In the genomic region with DNA sequence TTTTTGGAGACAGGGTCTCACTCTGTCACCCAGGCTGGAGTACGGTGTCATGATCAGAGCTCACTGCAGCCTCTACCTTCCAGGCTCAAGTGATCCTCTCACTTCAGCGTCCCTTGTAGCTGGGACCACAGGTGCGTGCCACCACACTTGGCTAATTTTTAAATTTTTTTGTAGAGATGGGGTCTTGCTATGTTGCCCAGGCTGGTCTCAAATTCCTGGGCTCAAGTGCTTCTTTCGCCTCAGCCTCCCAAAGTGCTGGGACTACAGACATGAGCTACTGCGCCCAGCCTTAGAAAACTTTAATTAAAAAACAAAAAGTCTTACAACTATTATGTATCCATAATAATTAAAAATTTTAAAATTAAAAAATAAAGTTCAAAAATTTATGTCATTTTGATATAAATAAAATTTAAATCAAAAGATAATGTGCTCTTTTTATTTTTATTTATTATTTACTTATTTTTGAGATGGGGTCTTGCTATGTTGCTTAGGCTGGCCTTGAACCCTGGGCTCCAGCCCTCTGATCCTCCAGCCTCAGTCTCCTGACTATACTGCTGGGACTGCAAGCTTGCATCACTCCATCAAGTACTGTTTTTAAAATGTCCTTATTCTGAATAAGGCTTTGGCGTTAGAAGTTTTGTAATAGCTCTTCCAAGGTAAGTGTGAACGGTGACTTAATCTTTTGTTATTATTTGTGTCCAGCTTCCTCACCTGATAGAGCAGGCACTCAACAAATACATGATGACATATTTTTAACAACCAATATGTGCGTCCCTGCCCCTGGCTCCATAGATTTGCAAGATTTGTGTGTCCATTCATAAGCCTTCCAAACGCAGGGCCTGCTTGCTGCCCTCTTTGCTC, we compare ENCODE assay signal across 8 cellular contexts. TPM values are rescaled to one million over a fixed set of nuclear protein-coding genes. Genes with fewer than 3 reads are reported as not detected.
DNase-seq lines count a peak whose midpoint lies in the region; ATAC-seq, FAIRE-seq and TF ChIP-seq lines count a peak whose summit lies in the region.

No MANE protein-coding gene starts in this region.

- H2AFZ ChIP-seq in HCT116 (ENCODE audit: low read depth, low read length, poor library complexity, severe bottlenecking): no peak overlapping the region

- TF ChIP-seq RAD21 in A549 (conservative IDR thresholded peaks at IDR 0.05 in 1 of 2, IDR thresholded peaks at IDR 0.05 in 1 of 2): no peak
- TF ChIP-seq RAD21 in HCT116 (IDR thresholded peaks at IDR 0.05; ENCODE audit: low read depth): no peak

- H3K9me2 ChIP-seq in HCT116 (ENCODE audit: insufficient read depth): no peaks in the 10 kb centered on the region

- POLR2A ChIA-PET in A549 (lab: Yijun Ruan, JAX): interaction anchor here (0.6 to 4.0 kb wide), 10 partner anchors 12 to 185 kb away, joined by 3 to 30 read pairs (median 6); partner anchors contain the start of genes C12orf57, C1S, LPCAT3 and RNU7-1
- POLR2A ChIA-PET in HCT116 (lab: Charles Lee): interaction anchor here (1.0 to 3.8 kb wide), 9 partner anchors 13 to 182 kb away, joined by 3 to 77 read pairs (median 3); partner anchors contain the start of genes C12orf57, PEX5 and RNU7-1

- peaks cover 0 to 4% of the 10 kb centered on the region in 2 experiments; a peak in 1 of 4 replicates for H3K36me3 ChIP-seq in HCT116 (ENCODE audit: control insufficient read depth in 1 of 2, insufficient read depth in 2 of 2, low read length in 2 of 2)
- H3K36me3 ChIP-seq in kidney (ENCODE audit: control insufficient read depth in 1 of 2, insufficient read depth in 2 of 2, low read length in 2 of 2): no peaks in the 10 kb centered on the region
- peaks cover 8% of the 10 kb centered on the region for H3K36me3 ChIP-seq in thoracic aorta

- no TSS peak for BruUV-seq in HCT116 (replicated peaks; lab: Mats Ljungman, UMichigan)

- H3K4me2 ChIP-seq in A549 (peak overlapping the region; percentile 94), HCT116 (ENCODE audit: low read length) (peak overlapping the region; percentile 96)

- TF ChIP-seq POLR2A in A549 (IDR thresholded peaks at IDR 0.05; ENCODE audit: low read length) (no peak), HCT116 (IDR thresholded peaks at IDR 0.05; ENCODE audit: borderline replicate concordance, extremely low read depth, insufficient read depth, insufficient read length) (no peak)

- H3K4me1 ChIP-seq in A549: peaks cover 25% of the 10 kb centered on the region
- H3K4me1 ChIP-seq in HCT116 (ENCODE audit: control insufficient read depth in 1 of 2, insufficient read depth in 2 of 2, low read length in 2 of 2): peaks cover 4 to 16% of the 10 kb centered on the region in 2 experiments; a peak in 3 of 4 replicates
- peaks cover 0 to 8% of the 10 kb centered on the region in 2 donors for H3K4me1 ChIP-seq in kidney (ENCODE audit: control insufficient read depth in 1 of 2, insufficient read depth in 1 of 2, low read depth in 1 of 2, low read length in 2 of 2)
- peaks cover 7 to 24% of the 10 kb centered on the region in 2 donors for H3K4me1 ChIP-seq in thoracic aorta (ENCODE audit: control insufficient read depth in 1 of 2, low read depth in 2 of 2)

- TF ChIP-seq EP300 in A549 (IDR thresholded peaks at IDR 0.05): no peak

- RAD21 ChIA-PET in HCT116 (lab: Charles Lee; ENCODE audit: low non-redundant PET in 1 of 2, low total read pairs in 2 of 2, uncharacterized antibody in 2 of 2, unreplicated experiment in 2 of 2): interaction anchor here in 1 of 2 experiments (2.0 kb wide), 1 partner anchor 161 kb away, joined by 7 read pairs; no protein-coding TSS in a partner anchor

- FAIRE-seq in A549 (lab: Jason Lieb, UNC): no peak
- peak; percentile 46 for FAIRE-seq in kidney (lab: Jason Lieb, UNC)

- no peaks in the 10 kb centered on the region for H4K20me1 ChIP-seq in HCT116 (ENCODE audit: insufficient read depth)

- 58% methylated on average over 9 of the region's 9 CpGs for WGBS in A549 (ENCODE audit: missing lambda C conversion rate)
- 66 to 67% (median 67%) methylated on average over 9 of the region's 9 CpGs for WGBS in adipose tissue, 3 donors

- CTCF ChIA-PET in A549 (lab: Yijun Ruan, JAX) (interaction anchor here (1.0 to 8.4 kb wide), 21 partner anchors 8 to 238 kb away, joined by 3 to 309 read pairs (median 4); partner anchors contain the start of genes C12orf57, C1R, C1S and CLSTN3), HCT116 (lab: Charles Lee) (interaction anchor here (0.7 to 4.2 kb wide), 9 partner anchors 11 to 238 kb away, joined by 3 to 34 read pairs (median 3); partner anchors contain the start of genes C12orf57, C1R, RNU7-1 and SPSB2)

- peaks cover 25% of the 10 kb centered on the region for H3K79me2 ChIP-seq in HCT116 (ENCODE audit: insufficient read depth, low read length)

- TF ChIP-seq CTCF in A549 (IDR thresholded peaks at IDR 0.05) (no peak), HCT116 (IDR thresholded peaks at IDR 0.05 in 2 of 3, conservative IDR thresholded peaks at IDR 0.05 in 1 of 3; ENCODE audit: borderline replicate concordance in 1 of 3, insufficient read depth in 1 of 3, low read depth in 2 of 3, low read length in 2 of 3) (no peak), kidney (IDR thresholded peaks at IDR 0.05; ENCODE audit: borderline replicate concordance, extremely low read depth, insufficient read depth) (no peak), thoracic aorta (IDR thresholded peaks at IDR 0.05) (no peak)

- no peak; a peak in 1 of 6 replicates for ATAC-seq in A549
- no peak for ATAC-seq in HCT116
- ATAC-seq in thoracic aorta (ENCODE audit: insufficient number of reproducible peaks, low FRiP score, low read depth): no peak

- intact Hi-C loops in HCT116 (cut with micrococcal nuclease) (loop anchor here (1.0 to 2.0 kb wide), 3 partner anchors 89 to 234 kb away; partner anchors contain the start of genes EMG1, LPCAT3, PHB2 and SPSB2), kidney (cut with DNase I) (no loop called here)

- H3K27me3 ChIP-seq in HCT116 (ENCODE audit: insufficient read depth, low read length) (no peaks in the 10 kb centered on the region), thoracic aorta (replicated peaks; ENCODE audit: insufficient read depth) (no peaks in the 10 kb centered on the region)

- H3K9ac ChIP-seq in HCT116 (ENCODE audit: low read length) (peak overlapping the region; percentile 87), kidney (ENCODE audit: low read length in 2 of 2) (peak overlapping the region in 1 of 2 donors; percentile 91)

- DNase-seq in A549 (ENCODE audit: low read depth in 1 of 2, low spot score in 1 of 2): peak in 1 of 2 experiments; percentile 47
- DNase-seq in HCT116 (ENCODE audit: low read depth, low spot score): no peak
- DNase-seq in kidney: no peak
- no peak for DNase-seq in thoracic aorta (ENCODE audit: low spot score)
- DNase-seq in ecto neural progenitor cell (ENCODE audit: low spot score): no peak
- no peak for DNase-seq in stimulated activated CD4-positive, alpha-beta T cell treated with anti-CD3 and anti-CD28 coated beads, Interleukin-12 subunit alpha, Interleukin-12 subunit beta, amount 100 ng/mL, for 4 hours
- DNase-seq in nucleus accumbens (lab: John Stamatoyannopoulos, UW): no peak

- H3K4me3 ChIP-seq in A549 (peak overlapping the region; percentile 55), HCT116 (replicated peaks in 1 of 2; ENCODE audit: low read depth in 1 of 2, low read length in 2 of 2) (peak overlapping the region; percentile 85 to 86), kidney (ENCODE audit: low read length in 2 of 2) (peak overlapping the region; percentile 58 to 77), thoracic aorta (peak overlapping the region; percentile 78)

- H3K9me3 ChIP-seq in A549 (peaks cover 17% of the 10 kb centered on the region), HCT116 (ENCODE audit: control insufficient read depth in 1 of 2, insufficient read depth in 1 of 2, low read depth in 1 of 2, low read length in 2 of 2) (peaks cover 9 to 11% of the 10 kb centered on the region in 2 experiments; a peak in 1 of 4 replicates), kidney (ENCODE audit: control insufficient read depth in 1 of 2, low read length in 2 of 2) (no peaks in the 10 kb centered on the region), thoracic aorta (no peaks in the 10 kb centered on the region)

- H3K27ac ChIP-seq in A549 (peak overlapping the region; percentile 96 to 97), HCT116 (ENCODE audit: low read depth, low read length) (peak overlapping the region; percentile 88), adipose tissue (ENCODE audit: low read depth, low read length) (peak overlapping the region; percentile 99), kidney (ENCODE audit: low read depth in 2 of 2, low read length in 2 of 2) (peak overlapping the region; percentile 59 to 90), thoracic aorta (peak overlapping the region; percentile 93 to 99)

RNA-seq across cellular contexts. Expression of gene C1RL, which starts 1.6 kb away (rescaled TPM):
- polyA plus RNA-seq in A549 (2011; rRNA removed): 30.4 and 32.4 TPM in 2 replicates
- 12.2 and 17.4 TPM in 2 replicates for polyA plus RNA-seq in A549 (2012; cell fraction: cytosol; rRNA removed)
- 25.9 and 28.2 TPM in 2 replicates for polyA plus RNA-seq in A549 (2012; cell fraction: nucleus; rRNA removed)
- 20.8 to 28.3 TPM (median 25.2 TPM) in 3 replicates for polyA plus RNA-seq in A549 (2017; fragmentation: RNase III; extraction: RNeasy Plus Mini Kit Qiagen cat#74134 plus additional on column Dnase treatment)
- 48.3 and 54.9 TPM in 2 replicates for polyA minus RNA-seq in A549 (2011; rRNA and poly(A)+ RNA removed)
- total RNA-seq in HCT116 (2021; ENCODE audit: unreplicated experiment): 25.9 TPM
- 19.2 and 19.7 TPM in 2 replicates for polyA plus RNA-seq in HCT116 (2012)
- 10 to 100 TPM; 40.8 to 48.5 (median 42.0) TPM for polyA plus RNA-seq in adipose tissue
- 147 TPM for total RNA-seq in kidney
- polyA plus RNA-seq in kidney (ENCODE audit: insufficient read depth, low read depth, low replicate concordance): 25.2 TPM
- total RNA-seq in thoracic aorta: 100 to 1,000 TPM; 126 to 134 TPM

RNA-seq across cellular contexts. Expression of gene C1R, which starts 15.2 kb away (rescaled TPM):
- polyA plus RNA-seq in A549 (2011; rRNA removed): 36.0 and 57.8 TPM in 2 replicates
- 18.5 and 25.0 TPM in 2 replicates for polyA plus RNA-seq in A549 (2012; cell fraction: cytosol; rRNA removed)
- polyA plus RNA-seq in A549 (2012; cell fraction: nucleus; rRNA removed): 52.6 and 57.7 TPM in 2 replicates
- polyA plus RNA-seq in A549 (2017; fragmentation: RNase III; extraction: RNeasy Plus Mini Kit Qiagen cat#74134 plus additional on column Dnase treatment): 24.8 to 40.4 TPM (median 31.4 TPM) in 3 replicates
- 30.6 and 32.9 TPM in 2 replicates for polyA minus RNA-seq in A549 (2011; rRNA and poly(A)+ RNA removed)
- total RNA-seq in HCT116 (2021; ENCODE audit: unreplicated experiment): 4.3 TPM
- polyA plus RNA-seq in HCT116 (2012): 1.0 and 1.4 TPM in 2 replicates
- 100 to 1,000 TPM in 2 of 3 donors, 10 to 100 TPM in 1; 86.3 to 575 (median 386) TPM for polyA plus RNA-seq in adipose tissue
- 514 TPM for total RNA-seq in kidney
- polyA plus RNA-seq in kidney (ENCODE audit: insufficient read depth, low read depth, low replicate concordance): 183 TPM
- 100 to 1,000 TPM; 811 to 997 TPM for total RNA-seq in thoracic aorta

RNA-seq across cellular contexts. Expression of gene RBP5, which starts 21.3 kb away (rescaled TPM):
- polyA plus RNA-seq in A549 (2011; rRNA removed) (not detected in 2 replicates), A549 (2017; fragmentation: RNase III; extraction: RNeasy Plus Mini Kit Qiagen cat#74134 plus additional on column Dnase treatment) (0.09 to 0.44 TPM (median 0.25 TPM) in 3 replicates), adipose tissue (1 to 10 TPM; 1.9 to 5.0 (median 2.5) TPM), kidney (ENCODE audit: insufficient read depth, low read depth, low replicate concordance) (609 TPM)
- polyA plus RNA-seq in A549 (2012; cell fraction: cytosol; rRNA removed): 0.04 TPM in 1 of 2 replicates, not detected in the other
- not detected in 2 replicates for polyA plus RNA-seq in A549 (2012; cell fraction: nucleus; rRNA removed)
- polyA minus RNA-seq in A549 (2011; rRNA and poly(A)+ RNA removed): not detected in 2 replicates
- total RNA-seq in HCT116 (2021; ENCODE audit: unreplicated experiment) (0.22 TPM), kidney (74.6 TPM), thoracic aorta (under 1 TPM in 1 of 2 donors, not detected in 1; 0.71 TPM)
- polyA plus RNA-seq in HCT116 (2012): 3.6 and 4.3 TPM in 2 replicates

RNA-seq across cellular contexts. Expression of gene CLSTN3, which starts 22.8 kb away (rescaled TPM):
- polyA plus RNA-seq in A549 (2011; rRNA removed) (24.9 and 32.7 TPM in 2 replicates), A549 (2017; fragmentation: RNase III; extraction: RNeasy Plus Mini Kit Qiagen cat#74134 plus additional on column Dnase treatment) (17.4 to 22.5 TPM (median 19.3 TPM) in 3 replicates), adipose tissue (10 to 100 TPM; 27.6 to 73.6 (median 68.0) TPM), kidney (ENCODE audit: insufficient read depth, low read depth, low replicate concordance) (33.0 TPM)
- polyA plus RNA-seq in A549 (2012; cell fraction: cytosol; rRNA removed): 16.3 and 19.7 TPM in 2 replicates
- polyA plus RNA-seq in A549 (2012; cell fraction: nucleus; rRNA removed): 222 and 235 TPM in 2 replicates
- 18.9 and 26.1 TPM in 2 replicates for polyA minus RNA-seq in A549 (2011; rRNA and poly(A)+ RNA removed)
- total RNA-seq in HCT116 (2021; ENCODE audit: unreplicated experiment) (23.0 TPM), kidney (64.2 TPM), thoracic aorta (10 to 100 TPM; 27.2 to 28.9 TPM)
- polyA plus RNA-seq in HCT116 (2012): 24.2 and 27.6 TPM in 2 replicates

RNA-seq across cellular contexts. Expression of gene C1S, which starts 46.9 kb away (rescaled TPM):
- 107 and 109 TPM in 2 replicates for polyA plus RNA-seq in A549 (2011; rRNA removed)
- polyA plus RNA-seq in A549 (2012; cell fraction: cytosol; rRNA removed): 24.7 and 35.9 TPM in 2 replicates
- polyA plus RNA-seq in A549 (2012; cell fraction: nucleus; rRNA removed): 43.1 and 64.1 TPM in 2 replicates
- polyA plus RNA-seq in A549 (2017; fragmentation: RNase III; extraction: RNeasy Plus Mini Kit Qiagen cat#74134 plus additional on column Dnase treatment): 61.2 to 76.2 TPM (median 65.5 TPM) in 3 replicates
- 51.9 and 53.4 TPM in 2 replicates for polyA minus RNA-seq in A549 (2011; rRNA and poly(A)+ RNA removed)
- 2.4 TPM for total RNA-seq in HCT116 (2021; ENCODE audit: unreplicated experiment)
- 0.98 and 1.4 TPM in 2 replicates for polyA plus RNA-seq in HCT116 (2012)
- 100 to 1,000 TPM in 2 of 3 donors, 10 to 100 TPM in 1; 64.1 to 490 (median 315) TPM for polyA plus RNA-seq in adipose tissue
- 402 TPM for total RNA-seq in kidney
- polyA plus RNA-seq in kidney (ENCODE audit: insufficient read depth, low read depth, low replicate concordance): 81.2 TPM
- total RNA-seq in thoracic aorta: 100 to 1,000 TPM; 456 to 715 TPM

Comparison
In these comparisons a context has a peak if more than half of its experiments do, and no peak if none do; other contexts are left out.
1. RNA of gene C1R, which starts 15.2 kb away (total RNA-seq): 811 to 997 TPM in thoracic aorta and 514 TPM in kidney (single experiment); 4.3 TPM in HCT116 (single experiment); every median in the first group is over 10 times any median in the second.
2. RNA of gene RBP5, which starts 21.3 kb away (total RNA-seq): 74.6 TPM in kidney (single experiment); 0.71 TPM in thoracic aorta and 0.22 TPM in HCT116 (single experiment); every median in the first group is over 10 times any median in the second.
3. Peak in every context shown above with its lines, with median percentiles within 50 percentile points of each other: H3K27ac ChIP-seq and H3K4me3 ChIP-seq.